Comparison of ENCODE assay signal across 9 cellular contexts in genomic region chr2:207133493-207133861, GRCh38. TPM values are rescaled to one million over a fixed set of nuclear protein-coding genes. Genes with fewer than 3 reads are reported as not detected.
DNase-seq lines count a peak whose midpoint lies in the region; ATAC-seq, FAIRE-seq and TF ChIP-seq lines count a peak whose summit lies in the region.
"Had no signal": no experiment of that assay in that cellular context is flagged by ENCODE, and none has a peak within 500 bp of the region (broad histone marks: within the 10 kb centered on the region; RNA-seq: fewer than 3 reads in every experiment).

No MANE protein-coding gene starts in this region.

- no peak overlapping the region for H3K9ac ChIP-seq in kidney (ENCODE audit: low read length in 2 of 2)

- H3K4me3 ChIP-seq in SJCRH30 (peak overlapping the region; percentile 30; the same call in 1 of the 2 replicates), kidney (ENCODE audit: low read length in 2 of 2) (no peak overlapping the region)

- ATAC-seq in GM21526 (IDR thresholded peaks at IDR 0.05; ENCODE audit: low FRiP score, unreplicated experiment) (no peak), HG03095 (IDR thresholded peaks at IDR 0.05; ENCODE audit: unreplicated experiment) (no peak), HG02763 (IDR thresholded peaks at IDR 0.05; ENCODE audit: unreplicated experiment) (no peak)

- DNase-seq in NCI-H1105 treated with DMSO at 0.1 percent for 48 hours (lab: John Stamatoyannopoulos, UW) (peak; percentile 99), SJCRH30 (peak; percentile 23 to 38), kidney (peak; percentile 62), substantia nigra (lab: John Stamatoyannopoulos, UW) (peak in 5 of 49 donors; percentile 12 to 74 (median 29)), AG08395 (ENCODE audit: low spot score) (no peak)
- DNase-seq: stimulated activated naive CD4-positive, alpha-beta T cell treated with Interleukin-2 at 50 U/mL for 16 hours had no signal

- H3K4me1 ChIP-seq in SJCRH30 (peaks cover 15% of the 10 kb centered on the region), kidney (ENCODE audit: control insufficient read depth in 1 of 2, insufficient read depth in 1 of 2, low read depth in 1 of 2, low read length in 2 of 2) (peaks cover 19 to 27% of the 10 kb centered on the region in 2 donors)

- H3K27ac ChIP-seq in SJCRH30 (peak overlapping the region; percentile 64), kidney (ENCODE audit: low read depth in 2 of 2, low read length in 2 of 2) (peak overlapping the region; percentile 35 to 87), substantia nigra (ENCODE audit: low read depth, low read length, poor library complexity, severe bottlenecking) (peak overlapping the region; percentile 23)

- no peaks in the 10 kb centered on the region for H3K27me3 ChIP-seq in SJCRH30

- intact Hi-C loops in kidney (cut with DNase I) = no loop called here

- H3K36me3 ChIP-seq in SJCRH30 (no peaks in the 10 kb centered on the region), kidney (ENCODE audit: control insufficient read depth in 1 of 2, insufficient read depth in 2 of 2, low read length in 2 of 2) (no peaks in the 10 kb centered on the region)

- H3K9me3 ChIP-seq in SJCRH30 (replicated peaks) = no peaks in the 10 kb centered on the region; the same call in 1 of the 2 replicates
- no peaks in the 10 kb centered on the region for H3K9me3 ChIP-seq in kidney (ENCODE audit: control insufficient read depth in 1 of 2, low read length in 2 of 2)

- TF ChIP-seq CTCF in kidney (IDR thresholded peaks at IDR 0.05; ENCODE audit: borderline replicate concordance, extremely low read depth, insufficient read depth) = no peak

- no peak for FAIRE-seq in kidney (lab: Jason Lieb, UNC)

RNA-seq across cellular contexts. Expression of gene KLF7, which starts 32.3 kb away (rescaled TPM):
- total RNA-seq in SJCRH30 (2014; rRNA removed; shearing (Covaris generic)) = 6.0 and 6.7 TPM in 2 replicates
- total RNA-seq in kidney = 61.5 TPM
- 2.9 TPM for polyA plus RNA-seq in kidney (ENCODE audit: insufficient read depth, low read depth, low replicate concordance)
